Comparison of ENCODE assay signal across 23 cellular contexts in genomic region chr12:81359736-81360135, GRCh38.
A peak's percentile ranks its signal among the peaks of the same experiment; 100 is the strongest.
DNase-seq lines count a peak whose midpoint lies in the region; ATAC-seq, FAIRE-seq and TF ChIP-seq lines count a peak whose summit lies in the region.
"Had no signal": no experiment of that assay in that cellular context is flagged by ENCODE, and none has a peak within 500 bp of the region (broad histone marks: within the 10 kb centered on the region; RNA-seq: fewer than 3 reads in every experiment).

No MANE protein-coding gene starts in this region.

- peak overlapping the region; percentile 72 for H3K27ac ChIP-seq in caudate nucleus (ENCODE audit: low read depth, low read length)
- H3K27ac ChIP-seq: BLaER1 treated with 17β-estradiol and CSF1 and Interleukin-3, amounts not matched to agents 10 nM and 100 nM; Peyer's patch; SK-N-MC had no signal

- no peaks in the 10 kb centered on the region for H3K27me3 Mint-ChIP-seq in progenitor cell of endocrine pancreas
- H3K27me3 Mint-ChIP-seq: CD4-positive, alpha-beta T cell had no signal

- TF ChIP-seq CTCF in D721Med (IDR thresholded peaks at IDR 0.05; ENCODE audit: insufficient read depth, missing control alignments), result no peak
- TF ChIP-seq CTCF in progenitor cell of endocrine pancreas (IDR thresholded peaks at IDR 0.05; ENCODE audit: unreplicated experiment), result no peak

- no peak overlapping the region for H3K4me3 Mint-ChIP-seq in progenitor cell of endocrine pancreas (ENCODE audit: low read depth)
- H3K4me3 Mint-ChIP-seq: CD4-positive, alpha-beta T cell had no signal

- DNase-seq in D721Med (ENCODE audit: insufficient read length, low spot score), result no peak
- DNase-seq in caudate nucleus (lab: John Stamatoyannopoulos, UW), result no peak
- DNase-seq in progenitor cell of endocrine pancreas (ENCODE audit: low spot score, unreplicated experiment), result no peak
- DNase-seq in stimulated activated CD4-positive, alpha-beta T cell treated with anti-CD3 and anti-CD28 coated beads, Interleukin-1b, Interleukin-23, amount 100 ng/mL, for 48 hours, result no peak
- no peak for DNase-seq in activated CD8-positive, alpha-beta memory T cell treated with anti-CD3 and anti-CD28 coated beads, Interleukin-2, amount 50 U/mL, for 48 hours
- no peak for DNase-seq in hepatic stellate cell (ENCODE audit: low spot score)
- DNase-seq: AML-193; CD4-positive, alpha-beta T cell; KBM-7; MG63; NCI-H2029; NCI-H446 treated with DMSO at 0.1 percent for 48 hours; NCI-H526; NCI-H82; OCI-M1; Peyer's patch; SHP77 treated with DMSO at 0.1 percent for 48 hours had no signal

- FAIRE-seq in D721Med (lab: Jason Lieb, UNC), result peak; percentile 16
- FAIRE-seq: G401.6, GM12878, H54 had no signal

- H3K27ac Mint-ChIP-seq in progenitor cell of endocrine pancreas, result peak overlapping the region; percentile 17
- H3K27ac Mint-ChIP-seq: CD4-positive, alpha-beta T cell had no signal

- H3K36me3 Mint-ChIP-seq in progenitor cell of endocrine pancreas (ENCODE audit: insufficient read depth), result no peaks in the 10 kb centered on the region

- no peaks in the 10 kb centered on the region for H3K9me3 Mint-ChIP-seq in progenitor cell of endocrine pancreas (ENCODE audit: low read depth)
- H3K9me3 Mint-ChIP-seq: CD4-positive, alpha-beta T cell had no signal

- ATAC-seq in HG02798 (IDR thresholded peaks at IDR 0.05; ENCODE audit: poor library complexity, unreplicated experiment), result peak; percentile 58
- ATAC-seq: GM12878 had no signal

- no peaks in the 10 kb centered on the region for H3K4me1 Mint-ChIP-seq in progenitor cell of endocrine pancreas (ENCODE audit: low read depth)
